Comparison of ENCODE assay signal across 8 cellular contexts in the genomic region with DNA sequence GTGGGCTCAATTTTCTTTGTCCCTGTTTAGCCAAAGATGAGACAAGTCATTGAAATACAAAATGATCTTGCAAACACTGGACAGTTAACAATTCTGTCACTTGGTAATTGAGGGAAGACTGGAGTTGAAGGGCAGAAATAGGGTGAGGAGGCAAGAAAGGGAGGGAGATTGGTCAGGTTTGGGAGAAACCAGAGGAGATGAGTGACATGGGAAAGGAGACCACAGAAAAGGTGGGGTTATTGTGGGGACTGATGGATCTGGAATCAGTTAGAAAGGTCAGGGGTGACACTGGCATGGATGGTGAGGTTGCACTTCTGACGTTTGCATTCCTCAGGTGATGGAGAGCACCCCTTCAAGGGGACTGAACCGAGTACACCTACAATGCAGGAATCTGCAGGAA. TPM values are rescaled to one million over a fixed set of nuclear protein-coding genes. Genes with fewer than 3 reads are reported as not detected.
A peak's percentile ranks its signal among the peaks of the same experiment; 100 is the strongest.
DNase-seq lines count a peak whose midpoint lies in the region; ATAC-seq and TF ChIP-seq lines count a peak whose summit lies in the region.

No MANE protein-coding gene starts in this region.

- H3K4me3 Mint-ChIP-seq in activated T-cell treated with anti-CD3 and anti-CD28 coated beads, Interleukin-2, amount 50 U/mL, for 24 hours: peak overlapping the region; percentile 100

- no peaks in the 10 kb centered on the region for H3K27me3 Mint-ChIP-seq in activated T-cell treated with anti-CD3 and anti-CD28 coated beads, Interleukin-2, amount 50 U/mL, for 24 hours

- peaks cover 55% of the 10 kb centered on the region for H3K36me3 Mint-ChIP-seq in activated T-cell treated with anti-CD3 and anti-CD28 coated beads, Interleukin-2, amount 50 U/mL, for 24 hours (ENCODE audit: low read depth)

- no peak for DNase-seq in activated T-cell treated with anti-CD3 and anti-CD28 coated beads, Interleukin-2, amount 50 U/mL, for 24 hours
- DNase-seq in activated T-cell treated with anti-CD3 and anti-CD28 coated beads, Interleukin-2, amount 50 U/mL, for 48 hours: no peak
- no peak for DNase-seq in ascending aorta (ENCODE audit: low spot score in 2 of 2)
- no peak for DNase-seq in lower leg skin (ENCODE audit: low spot score in 2 of 2)
- no peak for DNase-seq in tibial artery
- DNase-seq in NCI-H2107 (lab: John Stamatoyannopoulos, UW): no peak
- no peak for DNase-seq in GM03348 (ENCODE audit: low spot score)

- no peaks in the 10 kb centered on the region for H3K27me3 ChIP-seq in ascending aorta
- H3K27me3 ChIP-seq in tibial artery: no peaks in the 10 kb centered on the region

- H3K9me3 ChIP-seq in ascending aorta: no peaks in the 10 kb centered on the region
- H3K9me3 ChIP-seq in tibial artery: no peaks in the 10 kb centered on the region

- H3K4me1 Mint-ChIP-seq in activated T-cell treated with anti-CD3 and anti-CD28 coated beads, Interleukin-2, amount 50 U/mL, for 24 hours (ENCODE audit: low read depth): peaks cover 32% of the 10 kb centered on the region

- intact Hi-C loops in ascending aorta (cut with DNase I) (loop anchor here (1.0 kb wide), 1 partner anchor 24 kb away; the partner anchor contains the start of gene DDR1), lower leg skin (cut with DNase I; ENCODE audit: low total_unique reads) (no loop called here), tibial artery (cut with DNase I; ENCODE audit: low total_unique reads) (no loop called here)

- ATAC-seq in GM18868 (IDR thresholded peaks at IDR 0.05; ENCODE audit: unreplicated experiment): no peak

- TF ChIP-seq POLR2A in lower leg skin (IDR thresholded peaks at IDR 0.05): no peak

- H3K4me1 ChIP-seq in ascending aorta (peaks cover 2 to 12% of the 10 kb centered on the region in 2 donors), tibial artery (peaks cover 0 to 27% (median 18%) of the 10 kb centered on the region in 4 donors)

- TF ChIP-seq CTCF in ascending aorta (IDR thresholded peaks at IDR 0.05) (no peak), lower leg skin (IDR thresholded peaks at IDR 0.05) (no peak), tibial artery (IDR thresholded peaks at IDR 0.05) (no peak)

- H3K9me3 Mint-ChIP-seq in activated T-cell treated with anti-CD3 and anti-CD28 coated beads, Interleukin-2, amount 50 U/mL, for 24 hours: no peaks in the 10 kb centered on the region

- H3K27ac ChIP-seq in ascending aorta (no peak overlapping the region), tibial artery (peak overlapping the region; percentile 70 to 75)

- peak overlapping the region; percentile 95 for H3K27ac Mint-ChIP-seq in activated T-cell treated with anti-CD3 and anti-CD28 coated beads, Interleukin-2, amount 50 U/mL, for 24 hours

- peak overlapping the region; percentile 71 to 95 for H3K4me3 ChIP-seq in ascending aorta
- peak overlapping the region; percentile 95 for H3K4me3 ChIP-seq in lower leg skin (ENCODE audit: low read depth, poor library complexity, severe bottlenecking)
- peak overlapping the region; percentile 68 to 89 for H3K4me3 ChIP-seq in tibial artery

- 16 to 23% methylated on average over 2 of the region's 2 CpGs for WGBS in lower leg skin, 2 donors

- H3K36me3 ChIP-seq in ascending aorta: peaks cover 16 to 32% of the 10 kb centered on the region in 2 donors
- H3K36me3 ChIP-seq in tibial artery: peaks cover 7 to 29% (median 27%) of the 10 kb centered on the region in 3 donors

RNA-seq across cellular contexts. Expression of gene GTF2H4, which starts 0.7 kb away (rescaled TPM):
- total RNA-seq in ascending aorta (81.0 TPM), lower leg skin (10 to 100 TPM in 2 of 4 donors, 1 to 10 TPM in 2; 6.1 to 11.2 (median 9.4) TPM)

RNA-seq across cellular contexts. Expression of gene VARS2, which starts 5.3 kb away (rescaled TPM):
- 5.7 TPM for total RNA-seq in ascending aorta
- total RNA-seq in lower leg skin: 10 to 100 TPM; 13.0 to 25.2 (median 18.1) TPM

RNA-seq across cellular contexts. Expression of gene SFTA2, which starts 23.3 kb away (rescaled TPM):
- total RNA-seq in ascending aorta (not detected), lower leg skin (under 1 TPM in 1 of 4 donors, not detected in 3; 0.36 TPM)

RNA-seq across cellular contexts. Expression of gene DDR1, which starts 24.4 kb away (rescaled TPM):
- 18.8 TPM for total RNA-seq in ascending aorta
- 100 to 1,000 TPM; 140 to 221 (median 194) TPM for total RNA-seq in lower leg skin

RNA-seq across cellular contexts. Expression of gene MUCL3, which starts 32.1 kb away (rescaled TPM):
- total RNA-seq in ascending aorta (not detected), lower leg skin (not detected)

Comparison
In these comparisons a context has a peak if more than half of its experiments do, and no peak if none do; other contexts are left out.
1. H3K27ac ChIP-seq: peak in tibial artery (2 of 2); none in ascending aorta (0 of 2).
2. Peak in every context shown above with its lines, with median percentiles within 50 percentile points of each other: H3K4me3 ChIP-seq.